In the genomic region with DNA sequence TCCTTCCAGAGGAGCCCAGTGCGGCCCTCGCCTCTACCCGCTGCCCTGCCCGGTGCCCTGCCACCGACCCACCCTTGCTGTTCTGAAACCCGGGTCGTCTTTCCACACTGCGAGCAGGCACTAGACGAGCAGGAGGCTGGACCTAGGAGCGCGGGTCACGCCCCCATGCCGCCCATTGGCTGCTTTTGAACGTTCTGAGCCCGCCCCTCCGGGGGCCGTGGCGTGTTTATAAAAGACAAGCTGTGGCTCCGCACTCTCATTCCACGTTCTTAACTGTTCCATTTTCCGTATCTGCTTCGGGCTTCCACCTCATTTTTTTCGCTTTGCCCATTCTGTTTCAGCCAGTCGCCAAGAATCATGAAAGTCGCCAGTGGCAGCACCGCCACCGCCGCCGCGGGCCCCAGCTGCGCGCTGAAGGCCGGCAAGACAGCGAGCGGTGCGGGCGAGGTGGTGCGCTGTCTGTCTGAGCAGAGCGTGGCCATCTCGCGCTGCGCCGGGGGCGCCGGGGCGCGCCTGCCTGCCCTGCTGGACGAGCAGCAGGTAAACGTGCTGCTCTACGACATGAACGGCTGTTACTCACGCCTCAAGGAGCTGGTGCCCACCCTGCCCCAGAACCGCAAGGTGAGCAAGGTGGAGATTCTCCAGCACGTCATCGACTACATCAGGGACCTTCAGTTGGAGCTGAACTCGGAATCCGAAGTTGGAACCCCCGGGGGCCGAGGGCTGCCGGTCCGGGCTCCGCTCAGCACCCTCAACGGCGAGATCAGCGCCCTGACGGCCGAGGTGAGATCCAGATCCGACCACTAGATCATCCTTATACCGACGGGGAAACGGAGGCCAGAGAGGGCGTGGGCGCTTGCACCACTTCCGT, we compare ENCODE assay signal across 1 cellular context.
A peak's percentile ranks its signal among the peaks of the same experiment; 100 is the strongest.
TF ChIP-seq lines count a peak whose summit lies in the region.

A gene with protein sequence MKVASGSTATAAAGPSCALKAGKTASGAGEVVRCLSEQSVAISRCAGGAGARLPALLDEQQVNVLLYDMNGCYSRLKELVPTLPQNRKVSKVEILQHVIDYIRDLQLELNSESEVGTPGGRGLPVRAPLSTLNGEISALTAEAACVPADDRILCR (plus strand): TSS at position 259 of the 871 bp plus-strand sequence. CDS start 99 bp downstream, at position 358.

TF ChIP-seq in HepG2, 621 proteins besides CTCF, POLR2A, EP300 and RAD21 (continued from another document and continues in another):
- TF ChIP-seq, protein P1, sequence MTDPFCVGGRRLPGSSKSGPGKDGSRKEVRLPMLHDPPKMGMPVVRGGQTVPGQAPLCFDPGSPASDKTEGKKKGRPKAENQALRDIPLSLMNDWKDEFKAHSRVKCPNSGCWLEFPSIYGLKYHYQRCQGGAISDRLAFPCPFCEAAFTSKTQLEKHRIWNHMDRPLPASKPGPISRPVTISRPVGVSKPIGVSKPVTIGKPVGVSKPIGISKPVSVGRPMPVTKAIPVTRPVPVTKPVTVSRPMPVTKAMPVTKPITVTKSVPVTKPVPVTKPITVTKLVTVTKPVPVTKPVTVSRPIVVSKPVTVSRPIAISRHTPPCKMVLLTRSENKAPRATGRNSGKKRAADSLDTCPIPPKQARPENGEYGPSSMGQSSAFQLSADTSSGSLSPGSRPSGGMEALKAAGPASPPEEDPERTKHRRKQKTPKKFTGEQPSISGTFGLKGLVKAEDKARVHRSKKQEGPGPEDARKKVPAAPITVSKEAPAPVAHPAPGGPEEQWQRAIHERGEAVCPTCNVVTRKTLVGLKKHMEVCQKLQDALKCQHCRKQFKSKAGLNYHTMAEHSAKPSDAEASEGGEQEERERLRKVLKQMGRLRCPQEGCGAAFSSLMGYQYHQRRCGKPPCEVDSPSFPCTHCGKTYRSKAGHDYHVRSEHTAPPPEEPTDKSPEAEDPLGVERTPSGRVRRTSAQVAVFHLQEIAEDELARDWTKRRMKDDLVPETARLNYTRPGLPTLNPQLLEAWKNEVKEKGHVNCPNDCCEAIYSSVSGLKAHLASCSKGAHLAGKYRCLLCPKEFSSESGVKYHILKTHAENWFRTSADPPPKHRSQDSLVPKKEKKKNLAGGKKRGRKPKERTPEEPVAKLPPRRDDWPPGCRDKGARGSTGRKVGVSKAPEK (CRISPR knock-in tag; IDR thresholded peaks at IDR 0.05; ENCODE audit: borderline replicate concordance): peak; percentile 92
- TF ChIP-seq ZNF614 (CRISPR knock-in tag; IDR thresholded peaks at IDR 0.05; ENCODE audit: borderline replicate concordance): peak; percentile 97; the same call in 1 of the 2 replicates
- TF ChIP-seq, protein P2, sequence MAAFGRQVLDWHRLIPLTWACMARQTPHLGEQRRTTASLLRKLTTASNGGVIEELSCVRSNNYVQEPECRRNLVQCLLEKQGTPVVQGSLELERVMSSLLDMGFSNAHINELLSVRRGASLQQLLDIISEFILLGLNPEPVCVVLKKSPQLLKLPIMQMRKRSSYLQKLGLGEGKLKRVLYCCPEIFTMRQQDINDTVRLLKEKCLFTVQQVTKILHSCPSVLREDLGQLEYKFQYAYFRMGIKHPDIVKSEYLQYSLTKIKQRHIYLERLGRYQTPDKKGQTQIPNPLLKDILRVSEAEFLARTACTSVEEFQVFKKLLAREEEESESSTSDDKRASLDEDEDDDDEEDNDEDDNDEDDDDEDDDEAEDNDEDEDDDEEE (CRISPR knock-in tag; IDR thresholded peaks at IDR 0.05): peak; percentile 85
- peak; percentile 80 for TF ChIP-seq MYC (CRISPR knock-in tag; IDR thresholded peaks at IDR 0.05; ENCODE audit: borderline replicate concordance)
- TF ChIP-seq SRY (CRISPR knock-in tag; IDR thresholded peaks at IDR 0.05): peak; percentile 96
- peak; percentile 47 for TF ChIP-seq MYNN (CRISPR knock-in tag; IDR thresholded peaks at IDR 0.05; ENCODE audit: low read depth)
- TF ChIP-seq, protein P3, sequence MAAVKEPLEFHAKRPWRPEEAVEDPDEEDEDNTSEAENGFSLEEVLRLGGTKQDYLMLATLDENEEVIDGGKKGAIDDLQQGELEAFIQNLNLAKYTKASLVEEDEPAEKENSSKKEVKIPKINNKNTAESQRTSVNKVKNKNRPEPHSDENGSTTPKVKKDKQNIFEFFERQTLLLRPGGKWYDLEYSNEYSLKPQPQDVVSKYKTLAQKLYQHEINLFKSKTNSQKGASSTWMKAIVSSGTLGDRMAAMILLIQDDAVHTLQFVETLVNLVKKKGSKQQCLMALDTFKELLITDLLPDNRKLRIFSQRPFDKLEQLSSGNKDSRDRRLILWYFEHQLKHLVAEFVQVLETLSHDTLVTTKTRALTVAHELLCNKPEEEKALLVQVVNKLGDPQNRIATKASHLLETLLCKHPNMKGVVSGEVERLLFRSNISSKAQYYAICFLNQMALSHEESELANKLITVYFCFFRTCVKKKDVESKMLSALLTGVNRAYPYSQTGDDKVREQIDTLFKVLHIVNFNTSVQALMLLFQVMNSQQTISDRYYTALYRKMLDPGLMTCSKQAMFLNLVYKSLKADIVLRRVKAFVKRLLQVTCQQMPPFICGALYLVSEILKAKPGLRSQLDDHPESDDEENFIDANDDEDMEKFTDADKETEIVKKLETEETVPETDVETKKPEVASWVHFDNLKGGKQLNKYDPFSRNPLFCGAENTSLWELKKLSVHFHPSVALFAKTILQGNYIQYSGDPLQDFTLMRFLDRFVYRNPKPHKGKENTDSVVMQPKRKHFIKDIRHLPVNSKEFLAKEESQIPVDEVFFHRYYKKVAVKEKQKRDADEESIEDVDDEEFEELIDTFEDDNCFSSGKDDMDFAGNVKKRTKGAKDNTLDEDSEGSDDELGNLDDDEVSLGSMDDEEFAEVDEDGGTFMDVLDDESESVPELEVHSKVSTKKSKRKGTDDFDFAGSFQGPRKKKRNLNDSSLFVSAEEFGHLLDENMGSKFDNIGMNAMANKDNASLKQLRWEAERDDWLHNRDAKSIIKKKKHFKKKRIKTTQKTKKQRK (IDR thresholded peaks at IDR 0.05; ENCODE audit: low read length): no peak
- peak; percentile 96 for TF ChIP-seq SALL2 (CRISPR knock-in tag; IDR thresholded peaks at IDR 0.05)
- TF ChIP-seq ZNF7 (CRISPR knock-in tag; IDR thresholded peaks at IDR 0.05): peak; percentile 53
- 0 out of 2 replicates have a peak, but pooled peaks have one; percentile 93 for TF ChIP-seq ZNF75D (CRISPR knock-in tag; IDR thresholded peaks at IDR 0.05; ENCODE audit: borderline replicate concordance)
- 0 out of 2 replicates have a peak, but pooled peaks have one; percentile 17 for TF ChIP-seq MAF1 (CRISPR knock-in tag; IDR thresholded peaks at IDR 0.05; ENCODE audit: borderline replicate concordance)
- peak; percentile 52; the same call in 1 of the 2 replicates for TF ChIP-seq HNF1A (IDR thresholded peaks at IDR 0.05; ENCODE audit: low read depth)
- TF ChIP-seq HNF1A (CRISPR knock-in tag; IDR thresholded peaks at IDR 0.05; ENCODE audit: borderline replicate concordance): peak; percentile 91
- TF ChIP-seq CERS6 (CRISPR knock-in tag; IDR thresholded peaks at IDR 0.05): peak; percentile 9
- TF ChIP-seq ZNF549 (CRISPR knock-in tag; IDR thresholded peaks at IDR 0.05): peak; percentile 46; the same call in 1 of the 2 replicates
- TF ChIP-seq POGK (CRISPR knock-in tag; conservative IDR thresholded peaks at IDR 0.05): peak; percentile 99
- TF ChIP-seq ISL2 (CRISPR knock-in tag; IDR thresholded peaks at IDR 0.05): peak; percentile 91
- TF ChIP-seq KLF6 (CRISPR knock-in tag; IDR thresholded peaks at IDR 0.05): peak; percentile 98; the same call in 1 of the 2 replicates
- no peak for TF ChIP-seq ATM (IDR thresholded peaks at IDR 0.05; ENCODE audit: borderline replicate concordance)
- TF ChIP-seq, protein P4, sequence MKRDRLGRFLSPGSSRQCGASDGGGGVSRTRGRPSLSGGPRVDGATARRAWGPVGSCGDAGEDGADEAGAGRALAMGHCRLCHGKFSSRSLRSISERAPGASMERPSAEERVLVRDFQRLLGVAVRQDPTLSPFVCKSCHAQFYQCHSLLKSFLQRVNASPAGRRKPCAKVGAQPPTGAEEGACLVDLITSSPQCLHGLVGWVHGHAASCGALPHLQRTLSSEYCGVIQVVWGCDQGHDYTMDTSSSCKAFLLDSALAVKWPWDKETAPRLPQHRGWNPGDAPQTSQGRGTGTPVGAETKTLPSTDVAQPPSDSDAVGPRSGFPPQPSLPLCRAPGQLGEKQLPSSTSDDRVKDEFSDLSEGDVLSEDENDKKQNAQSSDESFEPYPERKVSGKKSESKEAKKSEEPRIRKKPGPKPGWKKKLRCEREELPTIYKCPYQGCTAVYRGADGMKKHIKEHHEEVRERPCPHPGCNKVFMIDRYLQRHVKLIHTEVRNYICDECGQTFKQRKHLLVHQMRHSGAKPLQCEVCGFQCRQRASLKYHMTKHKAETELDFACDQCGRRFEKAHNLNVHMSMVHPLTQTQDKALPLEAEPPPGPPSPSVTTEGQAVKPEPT (CRISPR knock-in tag; IDR thresholded peaks at IDR 0.05; ENCODE audit: low read depth): peak; percentile 22
- TF ChIP-seq GTF3A (CRISPR knock-in tag; conservative IDR thresholded peaks at IDR 0.05): peak; percentile 97
- TF ChIP-seq, protein P5, sequence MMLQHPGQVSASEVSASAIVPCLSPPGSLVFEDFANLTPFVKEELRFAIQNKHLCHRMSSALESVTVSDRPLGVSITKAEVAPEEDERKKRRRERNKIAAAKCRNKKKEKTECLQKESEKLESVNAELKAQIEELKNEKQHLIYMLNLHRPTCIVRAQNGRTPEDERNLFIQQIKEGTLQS (CRISPR knock-in tag; IDR thresholded peaks at IDR 0.05): peak; percentile 38; the same call in 1 of the 2 replicates
- peak; percentile 93 for TF ChIP-seq HNRNPLL (IDR thresholded peaks at IDR 0.05; ENCODE audit: low read depth, low read length, poor library complexity, severe bottlenecking)
- no peak for TF ChIP-seq HMGA1 (CRISPR knock-in tag; conservative IDR thresholded peaks at IDR 0.05)
- TF ChIP-seq MTF2 (CRISPR knock-in tag; IDR thresholded peaks at IDR 0.05; ENCODE audit: borderline replicate concordance): peak; percentile 9; the same call in 1 of the 2 replicates
- peak; percentile 94 for TF ChIP-seq HOXA9 (CRISPR knock-in tag; IDR thresholded peaks at IDR 0.05; ENCODE audit: borderline replicate concordance)
- peak; percentile 52 for TF ChIP-seq MEF2D (CRISPR knock-in tag; IDR thresholded peaks at IDR 0.05)
- TF ChIP-seq FOXJ3 (CRISPR knock-in tag; IDR thresholded peaks at IDR 0.05; ENCODE audit: borderline replicate concordance): peak; percentile 68
- peak; percentile 99 for TF ChIP-seq KLF11 (CRISPR knock-in tag; IDR thresholded peaks at IDR 0.05)
- 0 out of 2 replicates have a peak, but pooled peaks have one; percentile 18 for TF ChIP-seq ZNF737 (CRISPR knock-in tag; IDR thresholded peaks at IDR 0.05; ENCODE audit: borderline replicate concordance)
- peak; percentile 82; the same call in 1 of the 2 replicates for TF ChIP-seq EED (CRISPR knock-in tag; IDR thresholded peaks at IDR 0.05)
- TF ChIP-seq SP2 (CRISPR knock-in tag; IDR thresholded peaks at IDR 0.05): peak; percentile 76
- TF ChIP-seq CREBL2 (CRISPR knock-in tag; IDR thresholded peaks at IDR 0.05; ENCODE audit: borderline replicate concordance): no peak; the same call in none of the 2 replicates
- TF ChIP-seq HBP1 (CRISPR knock-in tag; IDR thresholded peaks at IDR 0.05; ENCODE audit: low read depth): peak; percentile 99
